Comparison of ENCODE assay signal across 22 cellular contexts in genomic region chr15:93007994-93008393, GRCh38.
DNase-seq lines count a peak whose midpoint lies in the region; ATAC-seq and TF ChIP-seq lines count a peak whose summit lies in the region.
"Had no signal": no experiment of that assay in that cellular context is flagged by ENCODE, and none has a peak within 500 bp of the region (broad histone marks: within the 10 kb centered on the region; RNA-seq: fewer than 3 reads in every experiment).

No MANE protein-coding gene starts in this region.

- peak overlapping the region; percentile 43 for H3K27ac Mint-ChIP-seq in stimulated activated naive CD8-positive, alpha-beta T cell treated with anti-CD3 and anti-CD28 coated beads, Interleukin-15, Interleukin-2, amounts not matched to agents 100 ng/mL and 50 ng/mL, for 24 hours
- H3K27ac Mint-ChIP-seq in chondrocyte (ENCODE audit: unreplicated experiment) (peak overlapping the region; percentile 3), neural crest cell (ENCODE audit: unreplicated experiment) (peak overlapping the region; percentile 80), CD14-positive monocyte (peak overlapping the region in 2 of 7 donors; percentile 6 to 68)
- H3K27ac Mint-ChIP-seq: activated CD8-positive, alpha-beta memory T cell treated with anti-CD3 and anti-CD28 coated beads, Interleukin-2, amount 10 ng/mL, durations not matched to agents 7 days and 5 days had no signal

- no peak for TF ChIP-seq CTCF in chondrocyte (IDR thresholded peaks at IDR 0.05)
- no peak for TF ChIP-seq CTCF in neural crest cell (conservative IDR thresholded peaks at IDR 0.05)
- no peak for TF ChIP-seq CTCF in CD14-positive monocyte (IDR thresholded peaks at IDR 0.05)

- H3K36me3 Mint-ChIP-seq in stimulated activated naive CD8-positive, alpha-beta T cell treated with anti-CD3 and anti-CD28 coated beads, Interleukin-15, Interleukin-2, amounts not matched to agents 100 ng/mL and 50 ng/mL, for 24 hours (ENCODE audit: low read depth), result peaks cover 93% of the 10 kb centered on the region
- H3K36me3 Mint-ChIP-seq in chondrocyte (ENCODE audit: low read depth) (peaks cover 51% of the 10 kb centered on the region), neural crest cell (ENCODE audit: low read depth) (peaks cover 45% of the 10 kb centered on the region), CD14-positive monocyte (peaks cover 92 to 94% of the 10 kb centered on the region in 2 donors)

- H3K9me3 Mint-ChIP-seq in stimulated activated naive CD8-positive, alpha-beta T cell treated with anti-CD3 and anti-CD28 coated beads, Interleukin-15, Interleukin-2, amounts not matched to agents 100 ng/mL and 50 ng/mL, for 24 hours, result no peaks in the 10 kb centered on the region
- H3K9me3 Mint-ChIP-seq in chondrocyte (ENCODE audit: low read depth), result no peaks in the 10 kb centered on the region
- no peaks in the 10 kb centered on the region for H3K9me3 Mint-ChIP-seq in neural crest cell
- H3K9me3 Mint-ChIP-seq in CD14-positive monocyte, result no peaks in the 10 kb centered on the region
- H3K9me3 Mint-ChIP-seq: CD8-positive, alpha-beta T cell had no signal

- no peaks in the 10 kb centered on the region for H3K27me3 Mint-ChIP-seq in stimulated activated naive CD8-positive, alpha-beta T cell treated with anti-CD3 and anti-CD28 coated beads, Interleukin-15, Interleukin-2, amounts not matched to agents 100 ng/mL and 50 ng/mL, for 24 hours
- H3K27me3 Mint-ChIP-seq in chondrocyte (ENCODE audit: low read depth) (no peaks in the 10 kb centered on the region), neural crest cell (ENCODE audit: low read depth) (no peaks in the 10 kb centered on the region), CD14-positive monocyte (ENCODE audit: low read depth in 3 of 3) (no peaks in the 10 kb centered on the region)
- H3K27me3 Mint-ChIP-seq: activated CD8-positive, alpha-beta memory T cell treated with anti-CD3 and anti-CD28 coated beads, Interleukin-2, amount 10 ng/mL, durations not matched to agents 7 days and 5 days had no signal

- H3K4me1 Mint-ChIP-seq in stimulated activated naive CD8-positive, alpha-beta T cell treated with anti-CD3 and anti-CD28 coated beads, Interleukin-15, Interleukin-2, amounts not matched to agents 100 ng/mL and 50 ng/mL, for 24 hours (ENCODE audit: low read depth), result no peaks in the 10 kb centered on the region
- H3K4me1 Mint-ChIP-seq in chondrocyte (ENCODE audit: low read depth) (peaks cover 16% of the 10 kb centered on the region), neural crest cell (peaks cover 4% of the 10 kb centered on the region), CD14-positive monocyte (no peaks in the 10 kb centered on the region)
- H3K4me1 Mint-ChIP-seq: activated CD8-positive, alpha-beta memory T cell treated with anti-CD3 and anti-CD28 coated beads, Interleukin-2, amount 10 ng/mL, durations not matched to agents 7 days and 5 days had no signal

- DNase-seq in stimulated activated naive CD8-positive, alpha-beta T cell treated with anti-CD3 and anti-CD28 coated beads, Interleukin-15, Interleukin-2, amounts not matched to agents 100 U/mL and 50 U/mL, for 24 hours, result no peak
- DNase-seq in chondrocyte (ENCODE audit: low spot score) (no peak), neural crest cell (ENCODE audit: low read depth, low spot score) (no peak), Kasumi-1 (lab: John Stamatoyannopoulos, UW) (no peak), CD14-positive monocyte (ENCODE audit: low spot score) (no peak)
- DNase-seq in stimulated activated naive CD4-positive, alpha-beta T cell (lab: John Stamatoyannopoulos, UW), result no peak
- DNase-seq: activated CD4-positive, alpha-beta T cell treated with anti-CD3 and anti-CD28 coated beads for 4 hours; activated CD8-positive, alpha-beta memory T cell treated with anti-CD3 and anti-CD28 coated beads, Interleukin-2, amount 10 ng/mL, durations not matched to agents 7 days and 5 days; amygdala; CD8-positive, alpha-beta T cell; cortex of kidney; GDM1; islet precursor cell; NCI-H1105 treated with DMSO at 0.1 percent for 48 hours; NCI-H2081; NCI-H226; ovary; stimulated activated CD4-positive, alpha-beta T cell treated with anti-CD3 and anti-CD28 coated beads, Interleukin-2, amount 100 ng/mL, for 48 hours; stimulated activated naive CD4-positive, alpha-beta T cell treated with Interleukin-2 at 50 U/mL for 16 hours; thyroid gland had no signal

- H3K4me3 Mint-ChIP-seq in stimulated activated naive CD8-positive, alpha-beta T cell treated with anti-CD3 and anti-CD28 coated beads, Interleukin-15, Interleukin-2, amounts not matched to agents 100 ng/mL and 50 ng/mL, for 24 hours, result no peak overlapping the region
- H3K4me3 Mint-ChIP-seq in chondrocyte (ENCODE audit: unreplicated experiment) (no peak overlapping the region), neural crest cell (no peak overlapping the region), CD14-positive monocyte (no peak overlapping the region)
- H3K4me3 Mint-ChIP-seq: activated CD8-positive, alpha-beta memory T cell treated with anti-CD3 and anti-CD28 coated beads, Interleukin-2, amount 10 ng/mL, durations not matched to agents 7 days and 5 days; CD8-positive, alpha-beta T cell had no signal

- no peak for ATAC-seq in stimulated activated naive CD8-positive, alpha-beta T cell treated with anti-CD3 and anti-CD28 coated beads, Interleukin-15, Interleukin-2, amounts not matched to agents 100 U/mL and 50 U/mL, for 24 hours
- ATAC-seq: activated CD8-positive, alpha-beta memory T cell treated with anti-CD3 and anti-CD28 coated beads, Interleukin-2, amount 10 ng/mL, durations not matched to agents 7 days and 5 days; CD8-positive, alpha-beta T cell; gastroesophageal sphincter had no signal

- intact Hi-C loops in CD14-positive monocyte (cut with micrococcal nuclease), result loop anchor here (5.0 to 10.0 kb wide), 2 partner anchors 41 to 53 kb away; no protein-coding TSS in a partner anchor
